ENCODE assay signal across 8 cellular contexts in genomic region chrX:23901805-23902204, GRCh38. TPM values are rescaled to one million over a fixed set of nuclear protein-coding genes. Genes with fewer than 3 reads are reported as not detected.
A peak's percentile ranks its signal among the peaks of the same experiment; 100 is the strongest.
DNase-seq lines count a peak whose midpoint lies in the region; ATAC-seq, FAIRE-seq and TF ChIP-seq lines count a peak whose summit lies in the region.

No MANE protein-coding gene starts in this region.

- peaks cover 0 to 41% of the 10 kb centered on the region in 2 experiments; a peak in 2 of 4 replicates for H3K79me2 ChIP-seq in H1 (ENCODE audit: control insufficient read depth in 1 of 2, insufficient read depth in 2 of 2, low read length in 2 of 2)

- H3K36me3 Mint-ChIP-seq in HFFc6 (ENCODE audit: low read depth) (no peaks in the 10 kb centered on the region), T-helper 17 cell (ENCODE audit: low read depth) (no peaks in the 10 kb centered on the region), type B pancreatic cell (no peaks in the 10 kb centered on the region)

- no peak overlapping the region for H2BK20ac ChIP-seq in H1 (ENCODE audit: low read length)

- H3K14ac ChIP-seq in H1 (ENCODE audit: insufficient read length) = no peak overlapping the region

- no peak overlapping the region for H2AFZ ChIP-seq in H1 (ENCODE audit: low read length)

- H3K23me2 ChIP-seq in H1 (ENCODE audit: low read depth, low read length) = no peaks in the 10 kb centered on the region

- H3K79me1 ChIP-seq in H1 (ENCODE audit: low read depth, low read length) = no peaks in the 10 kb centered on the region

- H3K27ac Mint-ChIP-seq in HFFc6 (no peak overlapping the region), T-helper 17 cell (no peak overlapping the region), type B pancreatic cell (no peak overlapping the region)

- no peak overlapping the region for H4K5ac ChIP-seq in H1 (ENCODE audit: insufficient read length, low read depth, low read length)

- H3K9me3 ChIP-seq in T-helper 17 cell (ENCODE audit: control insufficient read depth, low read length, poor library complexity, severe bottlenecking) (no peaks in the 10 kb centered on the region), H1 (ENCODE audit: insufficient read depth in 2 of 2, low read depth in 1 of 2, low read length in 1 of 2) (no peaks in the 10 kb centered on the region)

- no peak overlapping the region for H2AK5ac ChIP-seq in H1 (ENCODE audit: low read depth, low read length)

- no peaks in the 10 kb centered on the region for H3K27me3 ChIP-seq in H1 (replicated peaks in 1 of 4; ENCODE audit: control insufficient read depth in 3 of 4, extremely low read depth in 1 of 4, insufficient read depth in 3 of 4, low read length in 3 of 4)

- no peak for FAIRE-seq in H1 (lab: Jason Lieb, UNC)

- no peak overlapping the region for H2BK12ac ChIP-seq in H1 (ENCODE audit: low read depth, low read length)

- H3K27me3 Mint-ChIP-seq in HFFc6 (ENCODE audit: insufficient read depth) = no peaks in the 10 kb centered on the region
- no peaks in the 10 kb centered on the region for H3K27me3 Mint-ChIP-seq in T-helper 17 cell
- H3K27me3 Mint-ChIP-seq in type B pancreatic cell = no peaks in the 10 kb centered on the region

- H3K4ac ChIP-seq in H1 (replicated peaks; ENCODE audit: insufficient read length, low read depth, low read length) = no peak overlapping the region

- H3K27ac ChIP-seq in H1 (ENCODE audit: low read depth, low read length) = no peak overlapping the region

- no peak for TF ChIP-seq POLR2A in H1 (IDR thresholded peaks at IDR 0.05; ENCODE audit: control extremely low read depth in 1 of 2, low read depth in 2 of 2, low read length in 2 of 2)

- H3K4me1 ChIP-seq in H1 (replicated peaks in 1 of 4; ENCODE audit: control insufficient read depth in 3 of 4, insufficient read depth in 4 of 4, low read length in 3 of 4) = peaks cover 2 to 11% (median 3%) of the 10 kb centered on the region in 4 experiments; a peak in 3 of 7 replicates

- peak; percentile 43 to 51 for TF ChIP-seq RAD21 in H1 (IDR thresholded peaks at IDR 0.05 in 1 of 2, conservative IDR thresholded peaks at IDR 0.05 in 1 of 2; ENCODE audit: low read depth in 2 of 2, low read length in 2 of 2)

- WGBS in H1 (ENCODE audit: extremely low coverage in 1 of 2, insufficient coverage in 1 of 2, insufficient read length in 1 of 2, insufficient replicate concordance in 2 of 2, low coverage in 1 of 2, low lambda C conversion rate in 2 of 2, missing lambda C conversion rate in 1 of 2), 2 experiments = 80% methylated on average over 1 of the region's 1 CpG; no CpG with 5 or more reads in 1 of the 2 experiments

- H3K9ac ChIP-seq in H1 (replicated peaks in 1 of 4; ENCODE audit: extremely low read depth in 1 of 4, low read depth in 3 of 4, low read length in 3 of 4) = no peak overlapping the region

- POLR2A ChIA-PET in H1 (lab: Charles Lee; ENCODE audit: partially characterized antibody) = interaction anchor here (1.1 to 1.8 kb wide), 3 partner anchors 16 to 145 kb away, joined by 3 to 6 read pairs (median 5); partner anchors contain the start of gene SAT1

- no peak overlapping the region for H4K91ac ChIP-seq in H1 (replicated peaks; ENCODE audit: insufficient read length, low read length)

- DNase-seq in A172 (ENCODE audit: low spot score) (peak; percentile 84), GDM1 (lab: John Stamatoyannopoulos, UW) (peak; percentile 67), HFFc6 (peak; percentile 47), NCI-H1436 (lab: John Stamatoyannopoulos, UW) (peak; percentile 46), T-helper 17 cell (peak in 1 of 3 donors; percentile 14), H1 (ENCODE audit: low read depth in 1 of 2, low spot score in 2 of 2) (no peak), midbrain (lab: John Stamatoyannopoulos, UW) (peak; percentile 69), type B pancreatic cell (ENCODE audit: extremely low spot score, unreplicated experiment) (no peak)

- TF ChIP-seq CTCF in HFFc6 (IDR thresholded peaks at IDR 0.05) (peak; percentile 35; the same call in 1 of the 2 replicates), H1 (IDR thresholded peaks at IDR 0.05; ENCODE audit: control extremely low read depth in 1 of 3, insufficient read depth in 1 of 3, low read depth in 1 of 3, low read length in 3 of 3) (peak in 2 of 3 experiments; percentile 19 to 23; a peak in 2 of 4 replicates), type B pancreatic cell (conservative IDR thresholded peaks at IDR 0.05) (peak; percentile 68)

- no peak overlapping the region for H2BK5ac ChIP-seq in H1 (ENCODE audit: low read depth, low read length)

- no peak overlapping the region for H3K56ac ChIP-seq in H1 (replicated peaks; ENCODE audit: insufficient read length, low read depth, low read length)

- H4K20me1 ChIP-seq in H1 (replicated peaks in 1 of 2; ENCODE audit: control insufficient read depth in 1 of 2, insufficient read depth in 2 of 2, low read length in 2 of 2) = no peaks in the 10 kb centered on the region

- no peak overlapping the region for H3K4me3 ChIP-seq in H1 (ENCODE audit: extremely low read depth in 1 of 4, insufficient read depth in 2 of 4, low read depth in 3 of 4, low read length in 4 of 4)

- no peaks in the 10 kb centered on the region for H3K36me3 ChIP-seq in H1 (ENCODE audit: control insufficient read depth in 2 of 4, insufficient read depth in 4 of 4, low read length in 3 of 4)

- CTCF ChIA-PET in H1 (lab: Charles Lee; ENCODE audit: partially characterized antibody) = interaction anchor here (0.6 to 3.3 kb wide), 34 partner anchors 12 to 468 kb away, joined by 3 to 33 read pairs (median 4); partner anchors contain the start of genes ACOT9 and SAT1

- no peak overlapping the region for H2BK120ac ChIP-seq in H1 (replicated peaks; ENCODE audit: low read depth, low read length)

- TF ChIP-seq EP300 in H1 (IDR thresholded peaks at IDR 0.05; ENCODE audit: borderline replicate concordance in 1 of 2, low read depth in 2 of 2, low read length in 2 of 2) = no peak

- peak; percentile 87 for ATAC-seq in T-helper 17 cell

- peaks cover 26% of the 10 kb centered on the region for H3K4me1 Mint-ChIP-seq in HFFc6 (ENCODE audit: low read depth)
- peaks cover 2% of the 10 kb centered on the region for H3K4me1 Mint-ChIP-seq in T-helper 17 cell
- peaks cover 36% of the 10 kb centered on the region for H3K4me1 Mint-ChIP-seq in type B pancreatic cell (ENCODE audit: unreplicated experiment)

- no peak overlapping the region for H3K23ac ChIP-seq in H1 (ENCODE audit: insufficient read length)

- H3K4me3 Mint-ChIP-seq in HFFc6 (no peak overlapping the region), T-helper 17 cell (no peak overlapping the region), type B pancreatic cell (no peak overlapping the region)

- no peak overlapping the region for H4K8ac ChIP-seq in H1 (ENCODE audit: extremely low read depth, insufficient read depth, low read length)

- H3K4me2 ChIP-seq in H1 (ENCODE audit: insufficient read depth in 1 of 2, low read depth in 2 of 2, low read length in 2 of 2) = no peak overlapping the region; a peak in 1 of 4 replicates

- H2BK15ac ChIP-seq in H1 (ENCODE audit: low read length) = no peak overlapping the region

- no peak overlapping the region for H3K18ac ChIP-seq in H1 (ENCODE audit: extremely low read depth, low read length)

- no peaks in the 10 kb centered on the region for H3K9me3 Mint-ChIP-seq in HFFc6
- H3K9me3 Mint-ChIP-seq in type B pancreatic cell = no peaks in the 10 kb centered on the region

TF ChIP-seq in H1, 55 proteins besides CTCF, POLR2A, EP300 and RAD21 (continues in another document):
- no peak for TF ChIP-seq ZNF274 (IDR thresholded peaks at IDR 0.05; ENCODE audit: borderline replicate concordance, extremely low read depth, low read length)
- no peak for TF ChIP-seq BCL11A (IDR thresholded peaks at IDR 0.05; ENCODE audit: low read depth in 2 of 2, low read length in 2 of 2)
- TF ChIP-seq RNF2 (IDR thresholded peaks at IDR 0.05; ENCODE audit: borderline replicate concordance, low read depth, low read length, missing control alignments, poor library complexity, severe bottlenecking) = no peak
- TF ChIP-seq CTBP2 (IDR thresholded peaks at IDR 0.05; ENCODE audit: borderline replicate concordance, insufficient read depth, insufficient read length, low read length) = no peak
- TF ChIP-seq SUZ12 (IDR thresholded peaks at IDR 0.05; ENCODE audit: low read length) = no peak
- no peak for TF ChIP-seq SIRT6 (IDR thresholded peaks at IDR 0.05; ENCODE audit: low read length)
- no peak for TF ChIP-seq POLR2AphosphoS5 (IDR thresholded peaks at IDR 0.05; ENCODE audit: low read depth, low read length)
- no peak for TF ChIP-seq HDAC6 (IDR thresholded peaks at IDR 0.05; ENCODE audit: low read depth, low read length)
- TF ChIP-seq TCF12 (IDR thresholded peaks at IDR 0.05; ENCODE audit: low read depth, low read length) = no peak

RNA-seq across cellular contexts. Expression of gene APOO, which starts 5.9 kb away (rescaled TPM):
- total RNA-seq in A172 (2014; rRNA removed; shearing (Covaris generic)) = 64.7 and 84.7 TPM in 2 replicates
- 10 to 100 TPM; 20.8 to 28.1 (median 23.3) TPM for total RNA-seq in HFFc6 (2021; fragmentation: NEBNext Ultra II Directional; extraction: Animal tissue kit (Norgen Biotek cat#: 25700))
- total RNA-seq in T-helper 17 cell (10 to 100 TPM; 10.9 to 14.9 TPM), type B pancreatic cell (ENCODE audit: low replicate concordance) (45.8 and 78.2 TPM in 2 replicates)
- total RNA-seq in H1 (2021; fragmentation: NEBNext Ultra II Directional; extraction: Animal tissue kit (Norgen Biotek cat#: 25700)) = 45.0 and 48.9 TPM in 2 replicates
- polyA plus RNA-seq in H1 (2011; rRNA removed) = 25.7 and 39.7 TPM in 2 replicates
- 24.3 TPM for polyA plus RNA-seq in H1 (2011; cell fraction: cytosol; rRNA removed)
- polyA plus RNA-seq in H1 (2011; cell fraction: nucleus; rRNA removed) = 13.0 TPM
- polyA plus RNA-seq in H1 (2012, experiment 1 of 2) = 30.6 to 42.6 TPM (median 35.0 TPM) in 4 replicates
- 43.5 TPM for polyA plus RNA-seq in H1 (2012, experiment 2 of 2)
- 103 TPM for polyA plus RNA-seq in H1 (2013, experiment 1 of 2)
- polyA plus RNA-seq in H1 (2013, experiment 2 of 2) = 102 TPM
- 12.6 and 17.6 TPM in 2 replicates for polyA minus RNA-seq in H1 (2011; rRNA and poly(A)+ RNA removed)
- 7.3 TPM for polyA minus RNA-seq in H1 (2011; cell fraction: cytosol; rRNA and poly(A)+ RNA removed)
- 8.9 TPM for polyA minus RNA-seq in H1 (2011; cell fraction: nucleus; rRNA and poly(A)+ RNA removed)

RNA-seq across cellular contexts. Expression of gene CXorf58, which starts 6.0 kb away (rescaled TPM):
- 0.19 TPM in 1 of 2 replicates, not detected in the other for total RNA-seq in A172 (2014; rRNA removed; shearing (Covaris generic))
- not detected for total RNA-seq in HFFc6 (2021; fragmentation: NEBNext Ultra II Directional; extraction: Animal tissue kit (Norgen Biotek cat#: 25700))
- total RNA-seq in T-helper 17 cell (not detected), type B pancreatic cell (ENCODE audit: low replicate concordance) (0.40 TPM in 1 of 2 replicates, not detected in the other)
- not detected in 2 replicates for total RNA-seq in H1 (2021; fragmentation: NEBNext Ultra II Directional; extraction: Animal tissue kit (Norgen Biotek cat#: 25700))
- 0.05 TPM in 1 of 2 replicates, not detected in the other for polyA plus RNA-seq in H1 (2011; rRNA removed)
- not detected for polyA plus RNA-seq in H1 (2011; cell fraction: cytosol; rRNA removed)
- polyA plus RNA-seq in H1 (2011; cell fraction: nucleus; rRNA removed) = not detected
- not detected in 4 replicates for polyA plus RNA-seq in H1 (2012, experiment 1 of 2)
- polyA plus RNA-seq in H1 (2012, experiment 2 of 2) = not detected
- polyA plus RNA-seq in H1 (2013, experiment 1 of 2) = 0.02 TPM
- polyA plus RNA-seq in H1 (2013, experiment 2 of 2) = not detected
- not detected in 2 replicates for polyA minus RNA-seq in H1 (2011; rRNA and poly(A)+ RNA removed)
- not detected for polyA minus RNA-seq in H1 (2011; cell fraction: cytosol; rRNA and poly(A)+ RNA removed)
- polyA minus RNA-seq in H1 (2011; cell fraction: nucleus; rRNA and poly(A)+ RNA removed) = not detected

Comparison
In these comparisons a context has a peak if more than half of its experiments do, and no peak if none do; other contexts are left out.
1. DNase-seq: peak in A172 (single experiment), GDM1 (single experiment), HFFc6 (single experiment), NCI-H1436 (single experiment) and midbrain (single experiment); none in H1 (0 of 2) and type B pancreatic cell (single experiment).
2. Peak in every context shown above with its lines, with median percentiles within 50 percentile points of each other: CTCF ChIP-seq.